In genomic region chr12:18799561-18799960, GRCh38 we compare ENCODE assay signal across 1 cellular context.
TF ChIP-seq lines count a peak whose summit lies in the region.

No MANE protein-coding gene starts in this region.

TF ChIP-seq in GM23338, 12 proteins besides CTCF, POLR2A, EP300 and RAD21:
- TF ChIP-seq REST (IDR thresholded peaks at IDR 0.05; ENCODE audit: unreplicated experiment) (no peak), STAT1 (IDR thresholded peaks at IDR 0.05; ENCODE audit: unreplicated experiment) (no peak), ZNF331 (CRISPR knock-in tag; IDR thresholded peaks at IDR 0.05; ENCODE audit: low read depth) (no peak), EZH2 (IDR thresholded peaks at IDR 0.05; ENCODE audit: low read depth, unreplicated experiment) (no peak), NANOG (IDR thresholded peaks at IDR 0.05; ENCODE audit: borderline replicate concordance) (no peak), POLR2AphosphoS5 (IDR thresholded peaks at IDR 0.05; ENCODE audit: low read depth) (no peak), CREB1 (CRISPR knock-in tag; IDR thresholded peaks at IDR 0.05; ENCODE audit: low read depth) (no peak), ZNF462 (CRISPR knock-in tag; IDR thresholded peaks at IDR 0.05) (no peak), ETS1 (IDR thresholded peaks at IDR 0.05) (no peak), ZNF114 (CRISPR knock-in tag; IDR thresholded peaks at IDR 0.05) (no peak), JUNB (IDR thresholded peaks at IDR 0.05; ENCODE audit: unreplicated experiment) (no peak), EZH2phosphoT487 (IDR thresholded peaks at IDR 0.05; ENCODE audit: unreplicated experiment) (no peak)
